Comparison of ENCODE assay signal across 8 cellular contexts in genomic region chr20:62063981-62064787, GRCh38. TPM values are rescaled to one million over a fixed set of nuclear protein-coding genes. Genes with fewer than 3 reads are reported as not detected.
DNase-seq lines count a peak whose midpoint lies in the region; ATAC-seq and TF ChIP-seq lines count a peak whose summit lies in the region.

No MANE protein-coding gene starts in this region.

- H3K36me3 ChIP-seq in ascending aorta: no peaks in the 10 kb centered on the region

- ATAC-seq in HG03378 (IDR thresholded peaks at IDR 0.05; ENCODE audit: unreplicated experiment) (no peak), HG02642 (IDR thresholded peaks at IDR 0.05; ENCODE audit: poor library complexity, unreplicated experiment) (no peak)

- peak overlapping the region; percentile 63 to 69 for H3K4me3 ChIP-seq in ascending aorta

- H3K27ac Mint-ChIP-seq in immature natural killer cell: peak overlapping the region in 4 of 6 donors; percentile 16 to 61 (median 44)
- peak overlapping the region; percentile 79 for H3K27ac Mint-ChIP-seq in stimulated activated naive CD8-positive, alpha-beta T cell treated with anti-CD3 and anti-CD28 coated beads, Interleukin-15, Interleukin-2, amounts not matched to agents 100 ng/mL and 50 ng/mL, for 24 hours

- intact Hi-C loops in ascending aorta (cut with DNase I): loop anchor here (2.0 to 10.0 kb wide), 4 partner anchors 119 to 731 kb away; partner anchors contain the start of genes CABLES2, MRGBP, MTG2 and OSBPL2

- H3K4me1 ChIP-seq in ascending aorta: peaks cover 4 to 20% of the 10 kb centered on the region in 2 donors

- peaks cover 0 to 4% (median 0%) of the 10 kb centered on the region in 3 donors for H3K36me3 Mint-ChIP-seq in immature natural killer cell
- H3K36me3 Mint-ChIP-seq in stimulated activated naive CD8-positive, alpha-beta T cell treated with anti-CD3 and anti-CD28 coated beads, Interleukin-15, Interleukin-2, amounts not matched to agents 100 ng/mL and 50 ng/mL, for 24 hours (ENCODE audit: low read depth): peaks cover 15% of the 10 kb centered on the region

- peak; percentile 9 for DNase-seq in NCI-H748 (lab: John Stamatoyannopoulos, UW; ENCODE audit: unreplicated experiment)
- DNase-seq in NCI-H748 treated with DMSO at 0.1 percent for 48 hours (lab: John Stamatoyannopoulos, UW): no peak
- DNase-seq in ascending aorta (ENCODE audit: low spot score in 2 of 2): peak in 1 of 2 donors; percentile 66
- no peak for DNase-seq in immature natural killer cell
- DNase-seq in stimulated activated CD4-positive, alpha-beta T cell treated with anti-CD3 and anti-CD28 coated beads, Interleukin-1b, Interleukin-23, amount 100 ng/mL, for 48 hours: no peak

- H3K4me3 Mint-ChIP-seq in immature natural killer cell: peak overlapping the region; percentile 71 to 80 (median 74)
- peak overlapping the region; percentile 82 for H3K4me3 Mint-ChIP-seq in stimulated activated naive CD8-positive, alpha-beta T cell treated with anti-CD3 and anti-CD28 coated beads, Interleukin-15, Interleukin-2, amounts not matched to agents 100 ng/mL and 50 ng/mL, for 24 hours

- no peak for TF ChIP-seq CTCF in ascending aorta (IDR thresholded peaks at IDR 0.05)

- no peaks in the 10 kb centered on the region for H3K9me3 ChIP-seq in ascending aorta

- H3K27me3 ChIP-seq in ascending aorta: no peaks in the 10 kb centered on the region

- H3K4me1 Mint-ChIP-seq in immature natural killer cell: peaks cover 53 to 67% of the 10 kb centered on the region in 2 donors
- peaks cover 66% of the 10 kb centered on the region for H3K4me1 Mint-ChIP-seq in stimulated activated naive CD8-positive, alpha-beta T cell treated with anti-CD3 and anti-CD28 coated beads, Interleukin-15, Interleukin-2, amounts not matched to agents 100 ng/mL and 50 ng/mL, for 24 hours (ENCODE audit: low read depth)

- no peak overlapping the region for H3K27ac ChIP-seq in ascending aorta

- peaks cover 9 to 20% (median 9%) of the 10 kb centered on the region in 3 donors for H3K27me3 Mint-ChIP-seq in immature natural killer cell (ENCODE audit: low read depth in 3 of 3)
- H3K27me3 Mint-ChIP-seq in stimulated activated naive CD8-positive, alpha-beta T cell treated with anti-CD3 and anti-CD28 coated beads, Interleukin-15, Interleukin-2, amounts not matched to agents 100 ng/mL and 50 ng/mL, for 24 hours: no peaks in the 10 kb centered on the region

- no peaks in the 10 kb centered on the region for H3K9me3 Mint-ChIP-seq in immature natural killer cell
- H3K9me3 Mint-ChIP-seq in stimulated activated naive CD8-positive, alpha-beta T cell treated with anti-CD3 and anti-CD28 coated beads, Interleukin-15, Interleukin-2, amounts not matched to agents 100 ng/mL and 50 ng/mL, for 24 hours: no peaks in the 10 kb centered on the region

RNA-seq across cellular contexts. Expression of gene TAF4, which starts 1.5 kb away (rescaled TPM):
- 166 TPM for total RNA-seq in ascending aorta
- 1 to 10 TPM in 2 of 3 donors, under 1 TPM in 1; 0.04 to 3.2 (median 1.1) TPM for polyA plus RNA-seq in immature natural killer cell

RNA-seq across cellular contexts. Expression of gene LSM14B, which starts 58.1 kb away (rescaled TPM):
- 27.6 TPM for total RNA-seq in ascending aorta
- 1 to 10 TPM in 2 of 3 donors, under 1 TPM in 1; 0.19 to 1.9 (median 1.4) TPM for polyA plus RNA-seq in immature natural killer cell
